Comparison of ENCODE assay signal across 1 cellular context in the genomic region with DNA sequence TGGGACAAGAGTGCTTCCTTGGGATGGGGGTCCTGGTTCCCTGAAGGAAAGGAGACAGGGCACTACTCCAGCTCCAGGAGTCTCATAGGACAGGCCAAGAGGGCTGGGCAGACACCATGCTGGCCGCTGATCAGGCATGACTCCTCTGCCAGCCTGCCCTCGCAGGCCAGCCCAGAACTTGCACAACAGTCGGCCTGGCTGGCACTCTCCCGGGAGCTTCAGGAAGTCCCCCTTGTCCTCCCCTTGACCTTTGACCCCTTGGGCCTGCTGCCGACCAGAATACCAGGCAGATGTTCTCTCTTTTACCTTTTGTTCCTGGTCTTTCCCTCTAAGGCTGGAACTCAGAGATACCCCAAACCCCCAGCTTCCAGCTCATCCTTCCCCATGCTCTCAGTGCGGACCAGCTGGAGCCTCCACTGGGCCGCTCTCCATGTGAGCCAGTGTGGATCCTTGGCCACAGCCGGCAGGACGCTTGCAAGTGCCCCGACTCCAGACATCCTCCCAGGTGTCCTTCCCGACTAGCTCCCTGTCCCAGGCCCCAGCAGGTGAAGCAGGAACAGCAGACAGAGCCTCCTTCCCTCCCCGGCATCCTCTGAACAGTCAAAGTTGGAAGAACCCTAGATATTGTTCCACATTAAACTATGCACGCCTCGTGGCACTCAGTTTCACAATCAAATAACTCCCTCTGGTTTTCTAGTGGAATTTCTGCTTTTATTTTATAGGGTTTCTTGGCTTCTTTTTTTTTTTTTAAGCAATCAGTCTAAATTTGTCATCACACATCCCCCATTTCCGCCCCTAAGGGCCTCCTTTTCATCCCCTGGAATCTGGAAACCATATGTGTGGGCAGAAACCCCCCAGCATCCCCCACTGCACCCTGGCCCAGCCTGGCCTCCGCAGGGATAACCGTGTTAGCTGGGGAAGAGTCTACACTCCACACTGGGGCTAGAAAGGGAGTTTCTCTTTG.
TF ChIP-seq lines count a peak whose summit lies in the region.

No MANE protein-coding gene starts in this region.

TF ChIP-seq in SK-N-SH treated with all-trans-retinoic acid at 6 μM for 48 hours, 23 proteins besides CTCF, POLR2A, EP300 and RAD21:
- TF ChIP-seq ESRRG (CRISPR knock-in tag; IDR thresholded peaks at IDR 0.05) (no peak), ARNTL (CRISPR knock-in tag; IDR thresholded peaks at IDR 0.05; ENCODE audit: borderline replicate concordance, low read depth) (no peak), ZC3H10 (CRISPR knock-in tag; IDR thresholded peaks at IDR 0.05) (no peak), ISL1 (CRISPR knock-in tag; IDR thresholded peaks at IDR 0.05) (no peak), TCF4 (CRISPR knock-in tag; IDR thresholded peaks at IDR 0.05; ENCODE audit: borderline replicate concordance) (0 out of 2 replicates have a peak, but pooled peaks have one; percentile 22)
- TF ChIP-seq, protein P1, sequence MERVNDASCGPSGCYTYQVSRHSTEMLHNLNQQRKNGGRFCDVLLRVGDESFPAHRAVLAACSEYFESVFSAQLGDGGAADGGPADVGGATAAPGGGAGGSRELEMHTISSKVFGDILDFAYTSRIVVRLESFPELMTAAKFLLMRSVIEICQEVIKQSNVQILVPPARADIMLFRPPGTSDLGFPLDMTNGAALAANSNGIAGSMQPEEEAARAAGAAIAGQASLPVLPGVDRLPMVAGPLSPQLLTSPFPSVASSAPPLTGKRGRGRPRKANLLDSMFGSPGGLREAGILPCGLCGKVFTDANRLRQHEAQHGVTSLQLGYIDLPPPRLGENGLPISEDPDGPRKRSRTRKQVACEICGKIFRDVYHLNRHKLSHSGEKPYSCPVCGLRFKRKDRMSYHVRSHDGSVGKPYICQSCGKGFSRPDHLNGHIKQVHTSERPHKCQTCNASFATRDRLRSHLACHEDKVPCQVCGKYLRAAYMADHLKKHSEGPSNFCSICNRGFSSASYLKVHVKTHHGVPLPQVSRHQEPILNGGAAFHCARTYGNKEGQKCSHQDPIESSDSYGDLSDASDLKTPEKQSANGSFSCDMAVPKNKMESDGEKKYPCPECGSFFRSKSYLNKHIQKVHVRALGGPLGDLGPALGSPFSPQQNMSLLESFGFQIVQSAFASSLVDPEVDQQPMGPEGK (CRISPR knock-in tag; IDR thresholded peaks at IDR 0.05; ENCODE audit: borderline replicate concordance): no peak
- TF ChIP-seq, protein P2, sequence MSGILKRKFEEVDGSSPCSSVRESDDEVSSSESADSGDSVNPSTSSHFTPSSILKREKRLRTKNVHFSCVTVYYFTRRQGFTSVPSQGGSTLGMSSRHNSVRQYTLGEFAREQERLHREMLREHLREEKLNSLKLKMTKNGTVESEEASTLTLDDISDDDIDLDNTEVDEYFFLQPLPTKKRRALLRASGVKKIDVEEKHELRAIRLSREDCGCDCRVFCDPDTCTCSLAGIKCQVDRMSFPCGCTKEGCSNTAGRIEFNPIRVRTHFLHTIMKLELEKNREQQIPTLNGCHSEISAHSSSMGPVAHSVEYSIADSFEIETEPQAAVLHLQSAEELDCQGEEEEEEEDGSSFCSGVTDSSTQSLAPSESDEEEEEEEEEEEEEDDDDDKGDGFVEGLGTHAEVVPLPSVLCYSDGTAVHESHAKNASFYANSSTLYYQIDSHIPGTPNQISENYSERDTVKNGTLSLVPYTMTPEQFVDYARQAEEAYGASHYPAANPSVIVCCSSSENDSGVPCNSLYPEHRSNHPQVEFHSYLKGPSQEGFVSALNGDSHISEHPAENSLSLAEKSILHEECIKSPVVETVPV (CRISPR knock-in tag; IDR thresholded peaks at IDR 0.05): no peak
